In the genomic region with DNA sequence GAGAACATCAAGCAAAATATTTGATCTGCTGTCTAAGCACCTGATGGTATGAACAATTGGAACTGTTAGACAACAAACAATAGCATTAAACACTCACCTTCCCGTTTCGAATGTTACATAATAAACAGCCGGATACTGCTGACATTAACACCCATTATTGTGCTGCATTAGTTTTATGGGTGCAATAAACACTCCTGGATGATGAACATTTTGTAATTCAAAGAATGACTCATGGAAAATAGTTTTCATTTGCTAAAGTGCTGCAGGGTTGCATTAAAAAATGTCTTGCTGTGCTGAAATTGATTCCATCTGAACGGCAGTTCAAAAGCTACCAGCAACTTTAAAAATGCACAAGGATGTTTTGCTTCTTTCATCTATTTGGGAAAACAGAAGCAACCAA, we compare ENCODE assay signal across 1 cellular context.
TF ChIP-seq lines count a peak whose summit lies in the region.

No MANE protein-coding gene starts in this region.

TF ChIP-seq in HEK293, 187 proteins besides CTCF, POLR2A, EP300 and RAD21 (continued from another document):
- TF ChIP-seq, protein P1, sequence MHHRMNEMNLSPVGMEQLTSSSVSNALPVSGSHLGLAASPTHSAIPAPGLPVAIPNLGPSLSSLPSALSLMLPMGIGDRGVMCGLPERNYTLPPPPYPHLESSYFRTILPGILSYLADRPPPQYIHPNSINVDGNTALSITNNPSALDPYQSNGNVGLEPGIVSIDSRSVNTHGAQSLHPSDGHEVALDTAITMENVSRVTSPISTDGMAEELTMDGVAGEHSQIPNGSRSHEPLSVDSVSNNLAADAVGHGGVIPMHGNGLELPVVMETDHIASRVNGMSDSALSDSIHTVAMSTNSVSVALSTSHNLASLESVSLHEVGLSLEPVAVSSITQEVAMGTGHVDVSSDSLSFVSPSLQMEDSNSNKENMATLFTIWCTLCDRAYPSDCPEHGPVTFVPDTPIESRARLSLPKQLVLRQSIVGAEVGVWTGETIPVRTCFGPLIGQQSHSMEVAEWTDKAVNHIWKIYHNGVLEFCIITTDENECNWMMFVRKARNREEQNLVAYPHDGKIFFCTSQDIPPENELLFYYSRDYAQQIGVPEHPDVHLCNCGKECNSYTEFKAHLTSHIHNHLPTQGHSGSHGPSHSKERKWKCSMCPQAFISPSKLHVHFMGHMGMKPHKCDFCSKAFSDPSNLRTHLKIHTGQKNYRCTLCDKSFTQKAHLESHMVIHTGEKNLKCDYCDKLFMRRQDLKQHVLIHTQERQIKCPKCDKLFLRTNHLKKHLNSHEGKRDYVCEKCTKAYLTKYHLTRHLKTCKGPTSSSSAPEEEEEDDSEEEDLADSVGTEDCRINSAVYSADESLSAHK (tag by site-specific recombination; IDR thresholded peaks at IDR 0.05) = peak; percentile 89
- TF ChIP-seq SP3 (tag by site-specific recombination; IDR thresholded peaks at IDR 0.05) = 0 out of 2 replicates have a peak, but pooled peaks have one; percentile 57
- no peak for TF ChIP-seq YY2 (tag by site-specific recombination; IDR thresholded peaks at IDR 0.05)
- TF ChIP-seq, protein P2, sequence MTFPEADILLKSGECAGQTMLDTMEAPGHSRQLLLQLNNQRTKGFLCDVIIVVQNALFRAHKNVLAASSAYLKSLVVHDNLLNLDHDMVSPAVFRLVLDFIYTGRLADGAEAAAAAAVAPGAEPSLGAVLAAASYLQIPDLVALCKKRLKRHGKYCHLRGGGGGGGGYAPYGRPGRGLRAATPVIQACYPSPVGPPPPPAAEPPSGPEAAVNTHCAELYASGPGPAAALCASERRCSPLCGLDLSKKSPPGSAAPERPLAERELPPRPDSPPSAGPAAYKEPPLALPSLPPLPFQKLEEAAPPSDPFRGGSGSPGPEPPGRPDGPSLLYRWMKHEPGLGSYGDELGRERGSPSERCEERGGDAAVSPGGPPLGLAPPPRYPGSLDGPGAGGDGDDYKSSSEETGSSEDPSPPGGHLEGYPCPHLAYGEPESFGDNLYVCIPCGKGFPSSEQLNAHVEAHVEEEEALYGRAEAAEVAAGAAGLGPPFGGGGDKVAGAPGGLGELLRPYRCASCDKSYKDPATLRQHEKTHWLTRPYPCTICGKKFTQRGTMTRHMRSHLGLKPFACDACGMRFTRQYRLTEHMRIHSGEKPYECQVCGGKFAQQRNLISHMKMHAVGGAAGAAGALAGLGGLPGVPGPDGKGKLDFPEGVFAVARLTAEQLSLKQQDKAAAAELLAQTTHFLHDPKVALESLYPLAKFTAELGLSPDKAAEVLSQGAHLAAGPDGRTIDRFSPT (tag by site-specific recombination; IDR thresholded peaks at IDR 0.05) = peak; percentile 94
- TF ChIP-seq, protein P3, sequence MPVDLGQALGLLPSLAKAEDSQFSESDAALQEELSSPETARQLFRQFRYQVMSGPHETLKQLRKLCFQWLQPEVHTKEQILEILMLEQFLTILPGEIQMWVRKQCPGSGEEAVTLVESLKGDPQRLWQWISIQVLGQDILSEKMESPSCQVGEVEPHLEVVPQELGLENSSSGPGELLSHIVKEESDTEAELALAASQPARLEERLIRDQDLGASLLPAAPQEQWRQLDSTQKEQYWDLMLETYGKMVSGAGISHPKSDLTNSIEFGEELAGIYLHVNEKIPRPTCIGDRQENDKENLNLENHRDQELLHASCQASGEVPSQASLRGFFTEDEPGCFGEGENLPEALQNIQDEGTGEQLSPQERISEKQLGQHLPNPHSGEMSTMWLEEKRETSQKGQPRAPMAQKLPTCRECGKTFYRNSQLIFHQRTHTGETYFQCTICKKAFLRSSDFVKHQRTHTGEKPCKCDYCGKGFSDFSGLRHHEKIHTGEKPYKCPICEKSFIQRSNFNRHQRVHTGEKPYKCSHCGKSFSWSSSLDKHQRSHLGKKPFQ (tag by site-specific recombination; IDR thresholded peaks at IDR 0.05) = peak; percentile 64; the same call in 1 of the 2 replicates
- TF ChIP-seq, protein P4, sequence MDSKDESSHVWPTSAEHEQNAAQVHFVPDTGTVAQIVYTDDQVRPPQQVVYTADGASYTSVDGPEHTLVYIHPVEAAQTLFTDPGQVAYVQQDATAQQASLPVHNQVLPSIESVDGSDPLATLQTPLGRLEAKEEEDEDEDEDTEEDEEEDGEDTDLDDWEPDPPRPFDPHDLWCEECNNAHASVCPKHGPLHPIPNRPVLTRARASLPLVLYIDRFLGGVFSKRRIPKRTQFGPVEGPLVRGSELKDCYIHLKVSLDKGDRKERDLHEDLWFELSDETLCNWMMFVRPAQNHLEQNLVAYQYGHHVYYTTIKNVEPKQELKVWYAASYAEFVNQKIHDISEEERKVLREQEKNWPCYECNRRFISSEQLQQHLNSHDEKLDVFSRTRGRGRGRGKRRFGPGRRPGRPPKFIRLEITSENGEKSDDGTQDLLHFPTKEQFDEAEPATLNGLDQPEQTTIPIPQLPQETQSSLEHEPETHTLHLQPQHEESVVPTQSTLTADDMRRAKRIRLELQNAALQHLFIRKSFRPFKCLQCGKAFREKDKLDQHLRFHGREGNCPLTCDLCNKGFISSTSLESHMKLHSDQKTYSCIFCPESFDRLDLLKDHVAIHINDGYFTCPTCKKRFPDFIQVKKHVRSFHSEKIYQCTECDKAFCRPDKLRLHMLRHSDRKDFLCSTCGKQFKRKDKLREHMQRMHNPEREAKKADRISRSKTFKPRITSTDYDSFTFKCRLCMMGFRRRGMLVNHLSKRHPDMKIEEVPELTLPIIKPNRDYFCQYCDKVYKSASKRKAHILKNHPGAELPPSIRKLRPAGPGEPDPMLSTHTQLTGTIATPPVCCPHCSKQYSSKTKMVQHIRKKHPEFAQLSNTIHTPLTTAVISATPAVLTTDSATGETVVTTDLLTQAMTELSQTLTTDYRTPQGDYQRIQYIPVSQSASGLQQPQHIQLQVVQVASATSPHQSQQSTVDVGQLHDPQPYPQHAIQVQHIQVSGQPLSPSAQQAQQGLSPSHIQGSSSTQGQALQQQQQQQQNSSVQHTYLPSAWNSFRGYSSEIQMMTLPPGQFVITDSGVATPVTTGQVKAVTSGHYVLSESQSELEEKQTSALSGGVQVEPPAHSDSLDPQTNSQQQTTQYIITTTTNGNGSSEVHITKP (tag by site-specific recombination; IDR thresholded peaks at IDR 0.05) = no peak; the same call in 1 of the 2 replicates
- peak; percentile 95 for TF ChIP-seq ZNF639 (tag by site-specific recombination; IDR thresholded peaks at IDR 0.05)
- no peak for TF ChIP-seq ZNF473 (tag by site-specific recombination; IDR thresholded peaks at IDR 0.05)
- TF ChIP-seq ZNF223 (tag by site-specific recombination; IDR thresholded peaks at IDR 0.05) = no peak
- TF ChIP-seq ZFP37 (tag by site-specific recombination; IDR thresholded peaks at IDR 0.05) = no peak
- no peak for TF ChIP-seq ZNF266 (tag by site-specific recombination; IDR thresholded peaks at IDR 0.05; ENCODE audit: low read depth)
- peak; percentile 42; the same call in 1 of the 2 replicates for TF ChIP-seq GLIS2 (tag by site-specific recombination; IDR thresholded peaks at IDR 0.05)
- no peak for TF ChIP-seq ZNF211 (tag by site-specific recombination; IDR thresholded peaks at IDR 0.05; ENCODE audit: low read depth)
- no peak for TF ChIP-seq HOXC10 (CRISPR knock-in tag; IDR thresholded peaks at IDR 0.05)
- TF ChIP-seq BCL11B (tag by site-specific recombination; IDR thresholded peaks at IDR 0.05; ENCODE audit: low read depth) = peak; percentile 92
- peak; percentile 40; the same call in 1 of the 2 replicates for TF ChIP-seq ZNF518A (tag by site-specific recombination; conservative IDR thresholded peaks at IDR 0.05; ENCODE audit: low read depth)
- TF ChIP-seq TRIM28 (IDR thresholded peaks at IDR 0.05; ENCODE audit: borderline replicate concordance, low read length) = no peak
- TF ChIP-seq ZNF785 (tag by site-specific recombination; IDR thresholded peaks at IDR 0.05) = no peak
- TF ChIP-seq ZNF514 (tag by site-specific recombination; IDR thresholded peaks at IDR 0.05) = no peak
- peak; percentile 92; the same call in 1 of the 2 replicates for TF ChIP-seq ZBTB1 (tag by site-specific recombination; IDR thresholded peaks at IDR 0.05)
